Comparison of ENCODE assay signal across 8 cellular contexts in the genomic region with DNA sequence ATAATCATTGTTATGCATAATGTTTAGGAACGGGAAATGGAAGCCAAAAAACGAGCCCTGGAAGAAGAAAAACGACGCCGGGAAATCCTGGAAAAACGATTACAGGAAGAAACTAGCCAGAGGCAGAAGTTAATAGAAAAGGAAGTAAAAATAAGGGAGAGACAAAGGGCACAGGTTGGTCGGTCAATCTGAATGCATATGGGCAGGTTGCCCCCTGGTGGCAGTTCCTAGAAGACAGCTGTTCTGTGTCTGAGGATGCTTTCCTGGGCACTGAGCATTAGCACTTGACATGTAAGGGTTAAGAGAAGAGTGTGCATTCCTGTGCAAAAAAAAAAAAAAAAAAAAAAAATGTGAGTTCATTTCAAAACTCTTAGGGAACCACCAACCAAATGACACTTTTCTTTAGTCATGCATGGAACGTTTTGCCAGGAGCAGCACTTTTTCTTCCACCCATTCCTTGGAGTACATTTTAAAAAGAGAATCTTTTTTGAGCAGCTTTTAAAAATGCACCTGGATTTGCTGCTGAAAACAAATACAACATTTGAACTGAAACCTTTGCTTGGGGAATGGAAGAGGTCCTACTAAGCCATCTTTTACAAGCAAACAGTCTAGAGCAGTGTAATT. TPM values are rescaled to one million over a fixed set of nuclear protein-coding genes. Genes with fewer than 3 reads are reported as not detected.
A peak's percentile ranks its signal among the peaks of the same experiment; 100 is the strongest.
DNase-seq lines count a peak whose midpoint lies in the region; ATAC-seq, FAIRE-seq and TF ChIP-seq lines count a peak whose summit lies in the region.

No MANE protein-coding gene starts in this region.

- H3K36me3 ChIP-seq in NT2/D1 (ENCODE audit: insufficient read depth, insufficient read length, low read length), result peaks cover 33% of the 10 kb centered on the region

- no peaks in the 10 kb centered on the region for H3K9me3 ChIP-seq in NT2/D1 (ENCODE audit: insufficient read depth, low read length)

- no peaks in the 10 kb centered on the region for H3K4me1 ChIP-seq in NT2/D1 (ENCODE audit: insufficient read depth, insufficient read length)

- DNase-seq in D721Med (ENCODE audit: insufficient read length, low spot score), result no peak
- DNase-seq in HTR-8/SVneo (ENCODE audit: insufficient read length, low spot score), result peak; percentile 38
- peak; percentile 68 for DNase-seq in NT2/D1 (ENCODE audit: low read depth, low spot score)
- DNase-seq in activated CD8-positive, alpha-beta memory T cell treated with anti-CD3 and anti-CD28 coated beads, Interleukin-2, amount 50 U/mL, for 1 hour (ENCODE audit: extremely low read depth), result peak; percentile 44
- DNase-seq in epithelial cell of esophagus (ENCODE audit: low read depth), result peak; percentile 77
- peak; percentile 82 for DNase-seq in myocyte (ENCODE audit: low read depth)
- peak; percentile 66 for DNase-seq in stimulated activated CD8-positive, alpha-beta memory T cell treated with anti-CD3 and anti-CD28 coated beads, Interleukin-7, amount 100 ng/mL, for 24 hours (ENCODE audit: low read depth)

- peak; percentile 95 for ATAC-seq in GM21515 (IDR thresholded peaks at IDR 0.05; ENCODE audit: unreplicated experiment)

- peak; percentile 96 for FAIRE-seq in D721Med (lab: Jason Lieb, UNC)
- FAIRE-seq in HTR-8/SVneo (lab: Jason Lieb, UNC), result no peak

- H3K4me3 ChIP-seq in NT2/D1 (ENCODE audit: insufficient read length, low read depth) (no peak overlapping the region), epithelial cell of esophagus (ENCODE audit: low read length) (no peak overlapping the region)

- no peaks in the 10 kb centered on the region for H3K27me3 ChIP-seq in NT2/D1 (ENCODE audit: insufficient read depth, insufficient read length)

- TF ChIP-seq CTCF in D721Med (IDR thresholded peaks at IDR 0.05; ENCODE audit: insufficient read depth, missing control alignments) (peak; percentile 91), epithelial cell of esophagus (IDR thresholded peaks at IDR 0.05; ENCODE audit: insufficient read depth, low read depth, low read length, missing control alignments) (peak; percentile 92)

- no peak overlapping the region for H3K9ac ChIP-seq in NT2/D1 (ENCODE audit: insufficient read length, low read depth)

RNA-seq across cellular contexts. Expression of gene ABHD10, which starts 11.1 kb away (rescaled TPM):
- total RNA-seq in myocyte, result 27.1 and 30.1 TPM in 2 replicates
- 18.7 TPM for polyA plus RNA-seq in myocyte (2012)

RNA-seq across cellular contexts. Expression of gene TAGLN3, which starts 31.0 kb away (rescaled TPM):
- 0.36 and 0.56 TPM in 2 replicates for total RNA-seq in myocyte
- 0.16 TPM for polyA plus RNA-seq in myocyte (2012)
